ENCODE assay signal across 24 cellular contexts in genomic region chr18:52937840-52938239, GRCh38.
"Had no signal": no experiment of that assay in that cellular context is flagged by ENCODE, and none has a peak within 500 bp of the region (broad histone marks: within the 10 kb centered on the region; RNA-seq: fewer than 3 reads in every experiment).

No MANE protein-coding gene starts in this region.

- H3K36me3 ChIP-seq: SJCRH30 had no signal

- H3K9me3 ChIP-seq: SJCRH30 had no signal

- H3K9ac ChIP-seq: KMS-11 had no signal

- H3K4me3 ChIP-seq: K562, SJCRH30 had no signal

- ATAC-seq: K562, Panc1, Right ventricle myocardium inferior, SK-N-SH treated with all-trans-retinoic acid at 6 μM for 48 hours had no signal

- DNase-seq: Kasumi-1, MV-4-11, NCI-H1048, NCI-H1105, NCI-H1417, NCI-H1436 treated with DMSO at 0.1 percent for 48 hours, NCI-H1694, NCI-H187 treated with DMSO at 0.1 percent for 48 hours, NCI-H2029 treated with DMSO at 0.1 percent for 48 hours, NCI-H2171 treated with DMSO at 0.1 percent for 48 hours, NCI-H2227 treated with DMSO at 0.1 percent for 48 hours, NCI-H524, NCI-H526 treated with DMSO at 0.1 percent for 48 hours, NCI-H748 treated with DMSO at 0.1 percent for 48 hours, SHP77 treated with DMSO at 0.1 percent for 48 hours, SJCRH30, T-helper 1 cell had no signal

- H3K27ac ChIP-seq: HL-60, KMS-11, RWPE1, SJCRH30 had no signal

- H3K4me2 ChIP-seq: KMS-11 had no signal

- H3K27me3 ChIP-seq: SJCRH30 had no signal
